ENCODE assay signal across 31 cellular contexts in genomic region chr5:98004463-98004862, GRCh38.
"Had no signal": no experiment of that assay in that cellular context is flagged by ENCODE, and none has a peak within 500 bp of the region (broad histone marks: within the 10 kb centered on the region; RNA-seq: fewer than 3 reads in every experiment).

No MANE protein-coding gene starts in this region.

- H3K27me3 Mint-ChIP-seq: activated CD4-positive, alpha-beta T cell treated with anti-CD3 and anti-CD28 coated beads for 36 hours; activated CD4-positive, alpha-beta T cell treated with anti-CD3 and anti-CD28 coated beads, Interleukin-2, amount 10 ng/mL, durations not matched to agents 7 days and 5 days; brain had no signal

- DNase-seq: activated CD4-positive, alpha-beta T cell treated with anti-CD3 and anti-CD28 coated beads for 36 hours; activated CD4-positive, alpha-beta T cell treated with anti-CD3 and anti-CD28 coated beads, Interleukin-2, amount 10 ng/mL, durations not matched to agents 7 days and 5 days; activated CD4-positive, alpha-beta T cell treated with anti-CD3 and anti-CD28 coated beads, Interleukin-2, amount 50 U/mL, for 48 hours; activated CD8-positive, alpha-beta T cell treated with anti-CD3 and anti-CD28 coated beads, Interleukin-2, amount 10 ng/mL, durations not matched to agents 7 days and 5 days; activated gamma-delta T cell treated with Interleukin-2 at 50 U/mL for 16 hours; activated naive CD4-positive, alpha-beta T cell treated with anti-CD3 and anti-CD28 coated beads for 36 hours; activated T-cell treated with anti-CD3 and anti-CD28 coated beads, Interleukin-2, amount 50 U/mL, for 4 hours; adrenal gland; anterior cingulate cortex; Karpas-422; KBM-7; NCI-H1105; NCI-H1436; NCI-H1694; NCI-H1930; NCI-H2081 treated with DMSO at 0.1 percent for 48 hours; NCI-H226; NCI-H524 treated with DMSO at 0.1 percent for 48 hours; PC-3; Peyer's patch; RPMI8226; SHP77 treated with DMSO at 0.1 percent for 48 hours; SK-N-SH had no signal

- H3K4me1 Mint-ChIP-seq: activated CD4-positive, alpha-beta T cell treated with anti-CD3 and anti-CD28 coated beads for 36 hours; activated CD4-positive, alpha-beta T cell treated with anti-CD3 and anti-CD28 coated beads, Interleukin-2, amount 10 ng/mL, durations not matched to agents 7 days and 5 days; WTC11 had no signal

- ATAC-seq: activated CD4-positive, alpha-beta T cell treated with anti-CD3 and anti-CD28 coated beads for 36 hours; activated CD4-positive, CD25-positive, alpha-beta regulatory T cell treated with anti-CD3 and anti-CD28 coated beads, Interleukin-2, amount 50 U/mL, for 24 hours; activated CD8-positive, alpha-beta T cell treated with anti-CD3 and anti-CD28 coated beads, Interleukin-2, amount 10 ng/mL, durations not matched to agents 7 days and 5 days; activated naive CD4-positive, alpha-beta T cell treated with anti-CD3 and anti-CD28 coated beads, Interleukin-2, amount 50 U/mL, for 72 hours; activated T-cell treated with anti-CD3 and anti-CD28 coated beads, Interleukin-2, amount 50 U/mL, for 4 hours; PC-3; WTC11 had no signal

- H3K4me3 Mint-ChIP-seq: activated CD4-positive, alpha-beta T cell treated with anti-CD3 and anti-CD28 coated beads for 36 hours; activated CD4-positive, alpha-beta T cell treated with anti-CD3 and anti-CD28 coated beads, Interleukin-2, amount 10 ng/mL, durations not matched to agents 7 days and 5 days; activated CD8-positive, alpha-beta T cell treated with anti-CD3 and anti-CD28 coated beads, Interleukin-2, amount 10 ng/mL, durations not matched to agents 7 days and 5 days; activated naive CD4-positive, alpha-beta T cell treated with anti-CD3 and anti-CD28 coated beads for 36 hours; activated T-cell treated with anti-CD3 and anti-CD28 coated beads, Interleukin-2, amount 50 U/mL, for 4 hours; activated T-helper 1 cell treated with anti-CD3 and anti-CD28 coated beads, Interleukin-12 subunit alpha, Interleukin-12 subunit beta, Interleukin-2, Interleukin-4 antibody, amounts not matched to agents 30 ng/mL and 10 ng/mL and 1 ng/mL, durations not matched to agents 14 hours and 24 hours and 36 hours; brain; T-helper 1 cell treated with Interleukin-12 subunit alpha and Interleukin-12 subunit beta and Interleukin-4 antibody, amounts not matched to agents 30 μg/mL and 1 μg/mL, for 36 hours; T-helper 2 cell treated with Interferon-gamma antibody and Interleukin-4, amounts not matched to agents 5 μg/mL and 100 μg/mL, for 36 hours; WTC11 had no signal

- H3K27ac Mint-ChIP-seq: activated CD4-positive, alpha-beta T cell treated with anti-CD3 and anti-CD28 coated beads for 36 hours; activated CD4-positive, alpha-beta T cell treated with anti-CD3 and anti-CD28 coated beads, Interleukin-2, amount 10 ng/mL, durations not matched to agents 7 days and 5 days; activated CD8-positive, alpha-beta T cell treated with anti-CD3 and anti-CD28 coated beads, Interleukin-2, amount 10 ng/mL, durations not matched to agents 7 days and 5 days; activated naive CD4-positive, alpha-beta T cell treated with anti-CD3 and anti-CD28 coated beads for 36 hours; activated naive CD4-positive, alpha-beta T cell treated with anti-CD3 and anti-CD28 coated beads, Interleukin-2, amount 50 U/mL, for 72 hours; activated T-helper 1 cell treated with anti-CD3 and anti-CD28 coated beads, Interleukin-12 subunit alpha, Interleukin-12 subunit beta, Interleukin-2, Interleukin-4 antibody, amounts not matched to agents 30 ng/mL and 10 ng/mL and 1 ng/mL, durations not matched to agents 14 hours and 24 hours and 36 hours; brain; T-helper 1 cell treated with Interleukin-12 subunit alpha and Interleukin-12 subunit beta and Interleukin-4 antibody, amounts not matched to agents 30 μg/mL and 1 μg/mL, for 36 hours; T-helper 2 cell treated with Interferon-gamma antibody and Interleukin-4, amounts not matched to agents 5 μg/mL and 100 μg/mL, for 36 hours; WTC11 had no signal

- H3K36me3 Mint-ChIP-seq: activated naive CD4-positive, alpha-beta T cell treated with anti-CD3 and anti-CD28 coated beads, Interleukin-2, amount 50 U/mL, for 72 hours; brain; WTC11 had no signal

- H3K4me3 ChIP-seq: adrenal gland, Peyer's patch, SJSA1 had no signal

- H3K9me3 Mint-ChIP-seq: activated T-cell treated with anti-CD3 and anti-CD28 coated beads, Interleukin-2, amount 50 U/mL, for 4 hours; T-helper 1 cell treated with Interleukin-12 subunit alpha and Interleukin-12 subunit beta and Interleukin-4 antibody, amounts not matched to agents 30 μg/mL and 1 μg/mL, for 36 hours; T-helper 2 cell treated with Interferon-gamma antibody and Interleukin-4, amounts not matched to agents 5 μg/mL and 100 μg/mL, for 36 hours had no signal
